ENCODE assay signal across 10 cellular contexts in genomic region chr11:35151241-35151640, GRCh38. TPM values are rescaled to one million over a fixed set of nuclear protein-coding genes. Genes with fewer than 3 reads are reported as not detected.
DNase-seq lines count a peak whose midpoint lies in the region; ATAC-seq and TF ChIP-seq lines count a peak whose summit lies in the region.
"Had no signal": no experiment of that assay in that cellular context is flagged by ENCODE, and none has a peak within 500 bp of the region (broad histone marks: within the 10 kb centered on the region; RNA-seq: fewer than 3 reads in every experiment).

No MANE protein-coding gene starts in this region.

- CTCF ChIA-PET in CD4-positive, alpha-beta T cell (lab: Charles Lee), result interaction anchor here (1.7 to 3.4 kb wide), 2 partner anchors 10 to 12 kb away, joined by 3 to 13 read pairs; no protein-coding TSS in a partner anchor
- CTCF ChIA-PET in OCI-LY7 (lab: Charles Lee; ENCODE audit: unreplicated experiment), result no interaction called here

- no peak overlapping the region for H3K4me3 ChIP-seq in cardiac fibroblast (replicated peaks in 1 of 2; ENCODE audit: low read depth in 2 of 2, low read length in 2 of 2)
- no peak overlapping the region for H3K4me3 ChIP-seq in OCI-LY7 (ENCODE audit: low read depth, low read length, poor library complexity, severe bottlenecking)
- H3K4me3 ChIP-seq in heart left ventricle, result no peak overlapping the region
- H3K4me3 ChIP-seq: heart right ventricle had no signal

- peak overlapping the region; percentile 96 for H3K27ac Mint-ChIP-seq in CD4-positive, alpha-beta T cell
- H3K27ac Mint-ChIP-seq in naive B cell, result peak overlapping the region; percentile 59 to 85 (median 71)

- H3K36me3 ChIP-seq in OCI-LY7 (ENCODE audit: insufficient read depth, low read length), result no peaks in the 10 kb centered on the region
- peaks cover 0 to 49% (median 0%) of the 10 kb centered on the region in 9 donors for H3K36me3 ChIP-seq in heart left ventricle

- no peaks in the 10 kb centered on the region for H3K27me3 ChIP-seq in CD4-positive, alpha-beta T cell (ENCODE audit: control insufficient read depth, insufficient read depth, low read length)
- no peaks in the 10 kb centered on the region for H3K27me3 ChIP-seq in heart left ventricle
- H3K27me3 ChIP-seq: heart right ventricle had no signal

- H3K4me1 ChIP-seq in OCI-LY7 (ENCODE audit: insufficient read depth, low read length, poor library complexity, severe bottlenecking) (no peaks in the 10 kb centered on the region), heart left ventricle (peaks cover 0 to 100% (median 0%) of the 10 kb centered on the region in 12 donors)

- TF ChIP-seq POLR2A in heart left ventricle (IDR thresholded peaks at IDR 0.05), result no peak

- H3K9me3 Mint-ChIP-seq in CD4-positive, alpha-beta T cell, result no peaks in the 10 kb centered on the region
- peaks cover 0 to 4% (median 0%) of the 10 kb centered on the region in 7 donors for H3K9me3 Mint-ChIP-seq in naive B cell

- no peaks in the 10 kb centered on the region for H3K9me2 ChIP-seq in OCI-LY7 (ENCODE audit: insufficient read depth, low read length)

- H3K79me2 ChIP-seq in OCI-LY7 (ENCODE audit: insufficient read depth, low read depth, low read length), result no peaks in the 10 kb centered on the region

- no peak for DNase-seq in CD4-positive, alpha-beta T cell
- peak; percentile 69 for DNase-seq in M059J (ENCODE audit: low read depth)
- DNase-seq in cardiac fibroblast (ENCODE audit: low read depth in 2 of 2), result peak; percentile 53 to 60
- no peak for DNase-seq in naive B cell
- DNase-seq in NK-92 (lab: John Stamatoyannopoulos, UW; ENCODE audit: unreplicated experiment), result no peak
- DNase-seq in OCI-LY7 (ENCODE audit: low spot score), result no peak
- no peak for DNase-seq in heart left ventricle
- DNase-seq: heart right ventricle had no signal

- intact Hi-C loops in CD4-positive, alpha-beta T cell (cut with DNase I, micrococcal nuclease), result no loop called here
- intact Hi-C loops in OCI-LY7 (cut with micrococcal nuclease; ENCODE audit: unreplicated experiment) (no loop called here), heart left ventricle (cut with DNase I) (loop anchor here in 1 of 10 donors (5.0 kb wide), 1 partner anchor 81 kb away; no protein-coding TSS in a partner anchor)

- H3K27ac ChIP-seq in CD4-positive, alpha-beta T cell (ENCODE audit: low read depth, low read length), result peak overlapping the region; percentile 55
- H3K27ac ChIP-seq in OCI-LY7 (ENCODE audit: low read depth, low read length, poor library complexity, severe bottlenecking), result no peak overlapping the region
- peak overlapping the region in 2 of 12 donors; percentile 6 to 32 for H3K27ac ChIP-seq in heart left ventricle
- H3K27ac ChIP-seq: C4-2B had no signal

- H4K20me1 ChIP-seq in OCI-LY7 (ENCODE audit: insufficient read depth, low read length), result no peaks in the 10 kb centered on the region

- peak overlapping the region; percentile 35 for H3K4me3 Mint-ChIP-seq in CD4-positive, alpha-beta T cell
- no peak overlapping the region for H3K4me3 Mint-ChIP-seq in naive B cell

- no peak overlapping the region for H2AFZ ChIP-seq in OCI-LY7 (ENCODE audit: low read length)

- BruUV-seq in OCI-LY7 (replicated peaks; lab: Mats Ljungman, UMichigan), result no TSS peak

- H3K36me3 Mint-ChIP-seq in CD4-positive, alpha-beta T cell (ENCODE audit: low read depth), result peaks cover 98% of the 10 kb centered on the region
- peaks cover 32 to 39% of the 10 kb centered on the region in 2 donors for H3K36me3 Mint-ChIP-seq in naive B cell

- H3K4me1 Mint-ChIP-seq in CD4-positive, alpha-beta T cell (ENCODE audit: low read depth), result peaks cover 100% of the 10 kb centered on the region
- peaks cover 60 to 98% (median 79%) of the 10 kb centered on the region in 3 donors for H3K4me1 Mint-ChIP-seq in naive B cell

- ATAC-seq in CD4-positive, alpha-beta T cell (ENCODE audit: poor library complexity), result no peak
- no peak for ATAC-seq in naive B cell (ENCODE audit: low read depth in 2 of 2)
- ATAC-seq in GM18909 (IDR thresholded peaks at IDR 0.05; ENCODE audit: poor library complexity, unreplicated experiment), result no peak
- no peak for ATAC-seq in heart left ventricle

- H3K4me2 ChIP-seq in OCI-LY7 (ENCODE audit: low read length), result no peak overlapping the region

- no peak for TF ChIP-seq CTCF in CD4-positive, alpha-beta T cell (IDR thresholded peaks at IDR 0.05)
- TF ChIP-seq CTCF in cardiac fibroblast (IDR thresholded peaks at IDR 0.05; ENCODE audit: low read depth, low read length) (no peak), OCI-LY7 (conservative IDR thresholded peaks at IDR 0.05; ENCODE audit: low read length) (no peak), heart left ventricle (IDR thresholded peaks at IDR 0.05) (no peak)

- no peaks in the 10 kb centered on the region for H3K9me3 ChIP-seq in CD4-positive, alpha-beta T cell (ENCODE audit: control insufficient read depth, low read length)
- H3K9me3 ChIP-seq in OCI-LY7 (ENCODE audit: low read length), result no peaks in the 10 kb centered on the region
- peaks cover 0 to 4% (median 0%) of the 10 kb centered on the region in 12 donors for H3K9me3 ChIP-seq in heart left ventricle

- H3K27me3 Mint-ChIP-seq in CD4-positive, alpha-beta T cell, result no peaks in the 10 kb centered on the region
- no peaks in the 10 kb centered on the region for H3K27me3 Mint-ChIP-seq in naive B cell

- 82 to 98% (median 96%) methylated on average over 1 of the region's 1 CpG for WGBS in heart left ventricle, 4 donors

- POLR2A ChIA-PET in CD4-positive, alpha-beta T cell (lab: Charles Lee), result interaction anchor here (1.0 to 6.9 kb wide), 8 partner anchors 8 to 111 kb away, joined by 3 to 90 read pairs (median 6); partner anchors contain the start of gene CD44
- POLR2A ChIA-PET in OCI-LY7 (lab: Charles Lee), result interaction anchor here (1.0 to 1.8 kb wide), 4 partner anchors 11 to 27 kb away, joined by 3 to 6 read pairs (median 4); no protein-coding TSS in a partner anchor

RNA-seq across cellular contexts. Expression of gene CD44, which starts 12.3 kb away (rescaled TPM):
- 1,000 to 10,000 TPM; 1,283 to 1,330 TPM for total RNA-seq in CD4-positive, alpha-beta T cell
- 405 and 667 TPM in 2 replicates for total RNA-seq in M059J (2014; rRNA removed; shearing (Covaris generic))
- 100 to 1,000 TPM; 156 to 277 (median 187) TPM for polyA plus RNA-seq in naive B cell (ENCODE audit: low read depth in 6 of 6)
- not detected in 2 replicates for total RNA-seq in OCI-LY7 (2014; rRNA removed; shearing (Covaris generic))
- total RNA-seq in OCI-LY7 (2022), result 0.07 and 0.55 TPM in 2 replicates
- total RNA-seq in heart left ventricle, result 100 to 1,000 TPM in 2 of 9 donors, 10 to 100 TPM in 7; 15.1 to 210 (median 26.2) TPM
- 10 to 100 TPM in 1 of 2 donors, 1 to 10 TPM in 1; 3.9 to 37.4 TPM for polyA plus RNA-seq in heart left ventricle

Comparison
In these comparisons a context has a peak if more than half of its experiments do, and no peak if none do; other contexts are left out.
1. DNase-seq: peak in M059J (single experiment) and cardiac fibroblast (2 of 2); none in CD4-positive, alpha-beta T cell (0 of 10), naive B cell (single experiment), NK-92 (single experiment), OCI-LY7 (single experiment) and heart left ventricle (0 of 5).
2. RNA of gene CD44, which starts 12.3 kb away (total RNA-seq): 1,283 to 1,330 TPM in CD4-positive, alpha-beta T cell, 405 to 667 TPM in M059J and 15.1 to 210 TPM in heart left ventricle; 0.07 to 0.55 TPM in OCI-LY7; every median in the first group is over 10 times any median in the second.